In genomic region chr22:24592846-24593809, GRCh38 we compare ENCODE assay signal across 8 cellular contexts. TPM values are rescaled to one million over a fixed set of nuclear protein-coding genes. Genes with fewer than 3 reads are reported as not detected.
DNase-seq lines count a peak whose midpoint lies in the region; TF ChIP-seq lines count a peak whose summit lies in the region.

Gene LRRC75B, minus strand, starts transcription at chr22:24593073. Its CDS starts 34 bp downstream, at chr22:24593039.

- no peaks in the 10 kb centered on the region for H3K36me3 Mint-ChIP-seq in activated CD4-positive, alpha-beta memory T cell treated with anti-CD3 and anti-CD28 coated beads, Interleukin-2, amount 10 ng/mL, durations not matched to agents 7 days and 5 days (ENCODE audit: low read depth)

- H3K4me3 Mint-ChIP-seq in activated CD4-positive, alpha-beta memory T cell treated with anti-CD3 and anti-CD28 coated beads, Interleukin-2, amount 10 ng/mL, durations not matched to agents 7 days and 5 days, result peak within 1 kb of the TSS; percentile 77

- TF ChIP-seq CTCF in fibroblast of lung (conservative IDR thresholded peaks at IDR 0.05 in 1 of 2, IDR thresholded peaks at IDR 0.05 in 1 of 2; ENCODE audit: low read depth in 1 of 2, low read length in 2 of 2), result no peak

- peak; percentile 37 for DNase-seq in NCI-H510A treated with DMSO at 0.1 percent for 48 hours (lab: John Stamatoyannopoulos, UW)
- DNase-seq in NCI-H510A (lab: John Stamatoyannopoulos, UW), result no peak
- DNase-seq in HCEC 1CT, result peak; percentile 77
- peak; percentile 62 for DNase-seq in NCI-H146 (lab: John Stamatoyannopoulos, UW)
- peak; percentile 51 for DNase-seq in activated CD4-positive, alpha-beta memory T cell treated with anti-CD3 and anti-CD28 coated beads, Interleukin-2, amount 10 ng/mL, durations not matched to agents 7 days and 5 days
- DNase-seq in fibroblast of lung (ENCODE audit: low read depth in 2 of 2), result peak; percentile 84 to 88
- peak; percentile 91 for DNase-seq in mucosa of gallbladder (ENCODE audit: low spot score)
- peak in 42 of 49 donors; percentile 17 to 92 (median 60) for DNase-seq in substantia nigra (lab: John Stamatoyannopoulos, UW)

- peak within 1 kb of the TSS; percentile 46 for H3K9ac ChIP-seq in fibroblast of lung (ENCODE audit: insufficient read depth, low read length)

- H3K36me3 ChIP-seq in fibroblast of lung (ENCODE audit: control insufficient read depth, insufficient read depth, low read length), result no peaks in the 10 kb centered on the region

- H3K4me3 ChIP-seq in fibroblast of lung (replicated peaks in 1 of 4; ENCODE audit: control extremely low read depth in 1 of 4, insufficient read depth in 1 of 4, low read depth in 3 of 4, low read length in 4 of 4), result peak within 1 kb of the TSS; percentile 5 to 67 (median 44)

- H3K4me2 ChIP-seq in fibroblast of lung (ENCODE audit: extremely low read depth, insufficient read depth, low read length), result peak within 1 kb of the TSS; percentile 80

- no peak within 1 kb of the TSS for H3K27ac Mint-ChIP-seq in activated CD4-positive, alpha-beta memory T cell treated with anti-CD3 and anti-CD28 coated beads, Interleukin-2, amount 10 ng/mL, durations not matched to agents 7 days and 5 days

- H3K27ac ChIP-seq in fibroblast of lung (ENCODE audit: insufficient read depth, low read length) (peak within 1 kb of the TSS; percentile 64), substantia nigra (ENCODE audit: low read depth, low read length, poor library complexity, severe bottlenecking) (peak within 1 kb of the TSS; percentile 53)

- H2AFZ ChIP-seq in fibroblast of lung (ENCODE audit: low read length), result peak within 1 kb of the TSS; percentile 92

- peaks cover 6% of the 10 kb centered on the region for H3K4me1 Mint-ChIP-seq in activated CD4-positive, alpha-beta memory T cell treated with anti-CD3 and anti-CD28 coated beads, Interleukin-2, amount 10 ng/mL, durations not matched to agents 7 days and 5 days

- POLR2A ChIA-PET in activated CD4-positive, alpha-beta memory T cell treated with anti-CD3 and anti-CD28 coated beads, Interleukin-2, amount 10 ng/mL, durations not matched to agents 7 days and 5 days (lab: Charles Lee), result interaction anchor here (1.1 to 1.4 kb wide), 2 partner anchors 8 to 38 kb away, joined by 4 to 5 read pairs; partner anchors contain the start of gene GUCD1

- H3K9me3 Mint-ChIP-seq in activated CD4-positive, alpha-beta memory T cell treated with anti-CD3 and anti-CD28 coated beads, Interleukin-2, amount 10 ng/mL, durations not matched to agents 7 days and 5 days, result no peaks in the 10 kb centered on the region

- CTCF ChIA-PET in activated CD4-positive, alpha-beta memory T cell treated with anti-CD3 and anti-CD28 coated beads, Interleukin-2, amount 10 ng/mL, durations not matched to agents 7 days and 5 days (lab: Charles Lee), result no interaction called here

- no peaks in the 10 kb centered on the region for H4K20me1 ChIP-seq in fibroblast of lung (ENCODE audit: control insufficient read depth, extremely low read depth, insufficient read depth, low read length)

- no peaks in the 10 kb centered on the region for H3K9me3 ChIP-seq in fibroblast of lung (ENCODE audit: control insufficient read depth, insufficient read depth, low read depth, low read length)

- H3K27me3 Mint-ChIP-seq in activated CD4-positive, alpha-beta memory T cell treated with anti-CD3 and anti-CD28 coated beads, Interleukin-2, amount 10 ng/mL, durations not matched to agents 7 days and 5 days, result peaks cover 4% of the 10 kb centered on the region

- H3K27me3 ChIP-seq in fibroblast of lung (ENCODE audit: control insufficient read depth, insufficient read depth, low read length), result no peaks in the 10 kb centered on the region

- peaks cover 3% of the 10 kb centered on the region for H3K4me1 ChIP-seq in fibroblast of lung (ENCODE audit: control insufficient read depth, extremely low read depth, insufficient read depth, low read length)

- H3K79me2 ChIP-seq in fibroblast of lung (ENCODE audit: control insufficient read depth, insufficient read depth, low read length), result no peaks in the 10 kb centered on the region

RNA-seq across cellular contexts. Expression of gene LRRC75B, which starts in this region (rescaled TPM):
- 1 to 10 TPM in 1 of 2 experiments, under 1 TPM in 1; 0.93 to 2.1 TPM for total RNA-seq in activated CD4-positive, alpha-beta memory T cell treated with anti-CD3 and anti-CD28 coated beads, Interleukin-2, amount 10 ng/mL, durations not matched to agents 7 days and 5 days
- total RNA-seq in fibroblast of lung (5.6 and 7.9 TPM in 2 replicates), mucosa of gallbladder (49.4 TPM)
- 2.8 and 2.9 TPM in 2 replicates for polyA plus RNA-seq in fibroblast of lung
- polyA plus RNA-seq in fibroblast of lung (2012), result 3.5 and 4.4 TPM in 2 replicates
- 1.4 and 6.2 TPM in 2 replicates for polyA minus RNA-seq in fibroblast of lung (ENCODE audit: low replicate concordance)
